ENCODE assay signal across 8 cellular contexts in the genomic region with DNA sequence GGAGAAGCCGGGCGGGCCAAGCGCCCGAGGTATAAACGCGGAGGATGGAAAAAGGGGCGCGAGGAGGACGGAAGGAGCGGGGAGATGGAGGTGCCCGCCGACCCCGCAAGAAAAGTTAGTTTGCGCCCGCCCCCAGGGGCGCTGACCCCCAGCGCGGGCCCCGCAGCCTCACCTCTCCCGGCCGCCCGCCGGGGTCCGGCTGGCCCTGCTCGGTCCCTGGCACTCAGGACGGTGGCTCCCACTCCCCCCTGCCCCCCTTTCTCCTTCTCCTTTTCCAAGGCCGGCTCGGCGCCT. TPM values are rescaled to one million over a fixed set of nuclear protein-coding genes. Genes with fewer than 3 reads are reported as not detected.
DNase-seq lines count a peak whose midpoint lies in the region; ATAC-seq and TF ChIP-seq lines count a peak whose summit lies in the region.

No MANE protein-coding gene starts in this region.

- H3K4me1 Mint-ChIP-seq in stimulated activated memory B cell treated with anti-CD40 and anti-IgM and Interleukin-4, amounts not matched to agents 10 μg/mL and 1 μg/mL and 100 μg/mL, for 72 hours, result peaks cover 22% of the 10 kb centered on the region

- ATAC-seq in stimulated activated memory B cell treated with anti-CD40 and anti-IgM and Interleukin-4, amounts not matched to agents 10 μg/mL and 1 μg/mL and 100 μg/mL, for 72 hours, result peak; percentile 0
- no peak for ATAC-seq in HG03139 (IDR thresholded peaks at IDR 0.05; ENCODE audit: unreplicated experiment)

- peaks cover 6% of the 10 kb centered on the region for H3K36me3 Mint-ChIP-seq in stimulated activated memory B cell treated with anti-CD40 and anti-IgM and Interleukin-4, amounts not matched to agents 10 μg/mL and 1 μg/mL and 100 μg/mL, for 72 hours

- peak overlapping the region; percentile 97 for H3K4me3 ChIP-seq in H7 (ENCODE audit: insufficient read depth, low read depth, low read length)
- H3K4me3 ChIP-seq in hepatocyte, result peak overlapping the region; percentile 59

- H3K27ac Mint-ChIP-seq in stimulated activated memory B cell treated with anti-CD40 and anti-IgM and Interleukin-4, amounts not matched to agents 10 μg/mL and 1 μg/mL and 100 μg/mL, for 72 hours, result no peak overlapping the region

- H3K9me2 ChIP-seq in hepatocyte (replicated peaks; ENCODE audit: insufficient read depth), result no peaks in the 10 kb centered on the region

- peak overlapping the region; percentile 90 for H3K4me3 Mint-ChIP-seq in stimulated activated memory B cell treated with anti-CD40 and anti-IgM and Interleukin-4, amounts not matched to agents 10 μg/mL and 1 μg/mL and 100 μg/mL, for 72 hours

- no peaks in the 10 kb centered on the region for H3K9me3 Mint-ChIP-seq in stimulated activated memory B cell treated with anti-CD40 and anti-IgM and Interleukin-4, amounts not matched to agents 10 μg/mL and 1 μg/mL and 100 μg/mL, for 72 hours

- H4K20me1 ChIP-seq in hepatocyte (ENCODE audit: insufficient read depth, poor library complexity, severe bottlenecking), result peaks cover 18% of the 10 kb centered on the region

- H3K27me3 ChIP-seq in H7 (ENCODE audit: control insufficient read depth, insufficient read depth, low read length) (no peaks in the 10 kb centered on the region; the same call in 1 of the 2 replicates), hepatocyte (no peaks in the 10 kb centered on the region)

- H3K4me2 ChIP-seq in hepatocyte, result peak overlapping the region; percentile 100

- TF ChIP-seq CTCF in VCaP (conservative IDR thresholded peaks at IDR 0.05) (no peak), hepatocyte (IDR thresholded peaks at IDR 0.05; ENCODE audit: poor library complexity) (no peak)

- H3K79me2 ChIP-seq in hepatocyte, result peaks cover 76% of the 10 kb centered on the region

- peak overlapping the region; percentile 48 for H2AFZ ChIP-seq in hepatocyte

- 0% methylated on average over 13 of the region's 29 CpGs for WGBS in hepatocyte (ENCODE audit: low lambda C conversion rate, missing lambda C conversion rate)

- H3K9me3 ChIP-seq in hepatocyte (ENCODE audit: low read depth), result no peaks in the 10 kb centered on the region

- DNase-seq in H7 (no peak), hepatocyte (ENCODE audit: low spot score) (no peak), NCI-H2081 treated with DMSO at 0.1 percent for 48 hours (lab: John Stamatoyannopoulos, UW) (no peak), AG08396 (ENCODE audit: low spot score) (no peak)
- no peak for DNase-seq in stimulated activated CD4-positive, alpha-beta T cell treated with anti-CD3 and anti-CD28 coated beads, Interleukin-15, amount 100 ng/mL, for 24 hours

- H3K4me1 ChIP-seq in hepatocyte (ENCODE audit: insufficient read depth), result peaks cover 45% of the 10 kb centered on the region

- H3K27ac ChIP-seq in VCaP (peak overlapping the region; percentile 86), hepatocyte (peak overlapping the region; percentile 82)

- H3K36me3 ChIP-seq in H7 (replicated peaks; ENCODE audit: control insufficient read depth, insufficient read depth, low read length), result peaks cover 7% of the 10 kb centered on the region
- H3K36me3 ChIP-seq in hepatocyte (replicated peaks; ENCODE audit: insufficient read depth, low read depth), result no peaks in the 10 kb centered on the region

- H3K27me3 Mint-ChIP-seq in stimulated activated memory B cell treated with anti-CD40 and anti-IgM and Interleukin-4, amounts not matched to agents 10 μg/mL and 1 μg/mL and 100 μg/mL, for 72 hours, result no peaks in the 10 kb centered on the region

RNA-seq across cellular contexts. Expression of gene CASKIN2, which starts 0.2 kb away (rescaled TPM):
- 11.8 and 13.1 TPM in 2 replicates for total RNA-seq in H7 (2014; rRNA removed; shearing (Covaris generic))
- total RNA-seq in hepatocyte, result 5.3 and 9.8 TPM in 2 replicates
- 14.5 and 16.2 TPM in 2 replicates for polyA plus RNA-seq in hepatocyte

RNA-seq across cellular contexts. Expression of gene TSEN54, which starts 1.2 kb away (rescaled TPM):
- total RNA-seq in H7 (2014; rRNA removed; shearing (Covaris generic)), result 45.2 and 49.4 TPM in 2 replicates
- 30.4 and 42.5 TPM in 2 replicates for total RNA-seq in hepatocyte
- 46.3 and 52.3 TPM in 2 replicates for polyA plus RNA-seq in hepatocyte

RNA-seq across cellular contexts. Expression of gene LLGL2, which starts 10.3 kb away (rescaled TPM):
- total RNA-seq in H7 (2014; rRNA removed; shearing (Covaris generic)), result 41.5 and 49.2 TPM in 2 replicates
- total RNA-seq in hepatocyte, result 60.9 and 81.8 TPM in 2 replicates
- 154 and 194 TPM in 2 replicates for polyA plus RNA-seq in hepatocyte

RNA-seq across cellular contexts. Expression of gene TMEM94, which starts 58.7 kb away (rescaled TPM):
- 58.2 and 76.8 TPM in 2 replicates for total RNA-seq in H7 (2014; rRNA removed; shearing (Covaris generic))
- total RNA-seq in hepatocyte, result 18.7 and 53.5 TPM in 2 replicates
- polyA plus RNA-seq in hepatocyte, result 43.5 and 50.7 TPM in 2 replicates
